In the genomic region with DNA sequence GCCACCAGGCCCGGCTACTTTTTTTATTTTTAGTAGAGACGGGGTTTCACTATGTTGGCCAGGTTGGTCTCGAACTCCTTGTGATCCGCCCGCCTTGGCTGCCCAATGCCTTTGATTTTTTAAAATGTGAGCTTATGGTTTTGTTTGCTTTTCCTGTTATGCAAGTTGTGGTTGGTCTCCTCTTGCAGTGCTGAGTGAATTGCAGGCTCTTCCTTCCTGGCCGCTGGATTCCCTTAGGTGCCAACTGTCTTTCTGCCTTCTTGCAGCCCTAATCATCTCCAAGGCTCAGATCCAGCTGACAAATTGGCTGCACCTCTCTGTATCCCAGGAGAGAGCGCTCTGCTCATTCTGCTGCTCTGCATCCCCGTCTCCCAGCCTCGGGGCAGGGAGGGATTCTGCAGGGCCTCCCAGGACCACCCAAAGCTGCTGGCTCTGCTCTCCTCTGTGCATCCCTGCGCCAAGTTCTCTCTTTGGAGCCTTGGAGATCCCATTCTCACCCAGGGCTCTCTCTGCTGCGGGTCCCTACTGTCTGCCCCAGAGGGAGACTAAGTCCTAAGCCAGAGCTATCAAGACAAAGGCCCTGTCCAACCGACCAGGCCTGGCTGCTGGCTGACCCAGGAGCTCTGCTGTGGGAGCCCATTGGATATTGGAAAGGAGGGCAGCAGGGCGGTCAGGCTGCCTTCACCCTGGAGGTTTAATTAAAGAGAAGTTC, we compare ENCODE assay signal across 25 cellular contexts. TPM values are rescaled to one million over a fixed set of nuclear protein-coding genes. Genes with fewer than 3 reads are reported as not detected.
DNase-seq lines count a peak whose midpoint lies in the region; ATAC-seq, FAIRE-seq and TF ChIP-seq lines count a peak whose summit lies in the region.
"Had no signal": no experiment of that assay in that cellular context is flagged by ENCODE, and none has a peak within 500 bp of the region (broad histone marks: within the 10 kb centered on the region; RNA-seq: fewer than 3 reads in every experiment).

No MANE protein-coding gene starts in this region.

- H2BK120ac ChIP-seq in H1 (replicated peaks; ENCODE audit: low read depth, low read length) = no peak overlapping the region

- H3K23ac ChIP-seq in H1 (ENCODE audit: insufficient read length) = no peak overlapping the region

- no peaks in the 10 kb centered on the region for H3K79me2 ChIP-seq in GM23248 (ENCODE audit: insufficient read depth)
- no peaks in the 10 kb centered on the region for H3K79me2 ChIP-seq in H1 (ENCODE audit: control insufficient read depth in 1 of 2, insufficient read depth in 2 of 2, low read length in 2 of 2)
- H3K79me2 ChIP-seq: parathyroid adenoma had no signal

- H3F3A ChIP-seq in GM23248 (ENCODE audit: insufficient read depth) = no peaks in the 10 kb centered on the region

- TF ChIP-seq EP300 in H1 (IDR thresholded peaks at IDR 0.05; ENCODE audit: borderline replicate concordance in 1 of 2, low read depth in 2 of 2, low read length in 2 of 2) = no peak

- H3K36me3 ChIP-seq in GM23248 (ENCODE audit: low read depth) (no peaks in the 10 kb centered on the region), H1 (ENCODE audit: control insufficient read depth in 2 of 4, insufficient read depth in 4 of 4, low read length in 3 of 4) (no peaks in the 10 kb centered on the region)
- H3K36me3 ChIP-seq: SJSA1 had no signal

- DNase-seq in GM23248 = peak; percentile 19
- peak; percentile 51 for DNase-seq in NCI-H446 treated with DMSO at 0.1 percent for 48 hours (lab: John Stamatoyannopoulos, UW)
- no peak for DNase-seq in H1 (ENCODE audit: low read depth in 1 of 2, low spot score in 2 of 2)
- DNase-seq in posterior vena cava (ENCODE audit: low spot score) = peak; percentile 35
- no peak for DNase-seq in GM19240 (ENCODE audit: insufficient read length, low spot score)
- DNase-seq in iPS-NIHi11 (ENCODE audit: low spot score) = no peak
- DNase-seq in NCI-H226 = no peak
- DNase-seq: activated CD4-positive, alpha-beta memory T cell treated with anti-CD3 and anti-CD28 coated beads, Interleukin-2, amount 10 ng/mL, durations not matched to agents 7 days and 5 days; activated naive CD4-positive, alpha-beta T cell treated with anti-CD3 and anti-CD28 coated beads for 36 hours; activated T-cell treated with anti-CD3 and anti-CD28 coated beads, Interleukin-2, amount 50 U/mL, for 24 hours; anterior cingulate cortex; CD4-positive, alpha-beta T cell; DMS79 treated with DMSO at 0.1 percent for 48 hours; HCEC 1CT; Karpas-422; kidney glomerular epithelial cell; NCI-H1436 treated with DMSO at 0.1 percent for 48 hours; NCI-H748 treated with DMSO at 0.1 percent for 48 hours; stimulated activated CD4-positive, alpha-beta T cell treated with anti-CD3 and anti-CD28 coated beads, Interleukin-1b, Interleukin-23, amount 100 ng/mL, for 48 hours; stimulated activated naive CD4-positive, alpha-beta T cell treated with Interleukin-2 at 50 U/mL for 16 hours; T-helper 17 cell had no signal

- H3K14ac ChIP-seq in H1 (ENCODE audit: insufficient read length) = no peak overlapping the region

- H3K23me2 ChIP-seq in H1 (ENCODE audit: low read depth, low read length) = no peaks in the 10 kb centered on the region

- no peak overlapping the region for H2BK12ac ChIP-seq in H1 (ENCODE audit: low read depth, low read length)

- peak; percentile 43 to 53 for TF ChIP-seq RAD21 in H1 (IDR thresholded peaks at IDR 0.05 in 1 of 2, conservative IDR thresholded peaks at IDR 0.05 in 1 of 2; ENCODE audit: low read depth in 2 of 2, low read length in 2 of 2)

- H4K8ac ChIP-seq in H1 (ENCODE audit: extremely low read depth, insufficient read depth, low read length) = no peak overlapping the region

- in situ Hi-C loops in GM23248 (cut with MboI) = no loop called here

- no peak overlapping the region for H2BK20ac ChIP-seq in H1 (ENCODE audit: low read length)

- H3K18ac ChIP-seq in H1 (ENCODE audit: extremely low read depth, low read length) = no peak overlapping the region

- H4K20me1 ChIP-seq in GM23248 (ENCODE audit: insufficient read depth) (no peaks in the 10 kb centered on the region), H1 (replicated peaks in 1 of 2; ENCODE audit: control insufficient read depth in 1 of 2, insufficient read depth in 2 of 2, low read length in 2 of 2) (no peaks in the 10 kb centered on the region)

- no peak overlapping the region for H2AK5ac ChIP-seq in H1 (ENCODE audit: low read depth, low read length)

- TF ChIP-seq CTCF in H1 (IDR thresholded peaks at IDR 0.05; ENCODE audit: control extremely low read depth in 1 of 3, insufficient read depth in 1 of 3, low read depth in 1 of 3, low read length in 3 of 3) = peak in 2 of 3 experiments; percentile 7 to 28; a peak in 2 of 4 replicates

- H3K4me1 ChIP-seq in GM23248 (ENCODE audit: insufficient read depth) (no peaks in the 10 kb centered on the region), H1 (replicated peaks in 1 of 4; ENCODE audit: control insufficient read depth in 3 of 4, insufficient read depth in 4 of 4, low read length in 3 of 4) (no peaks in the 10 kb centered on the region; a peak in 1 of 7 replicates)
- H3K4me1 ChIP-seq: parathyroid adenoma, SJSA1 had no signal

- no peak overlapping the region for H3K56ac ChIP-seq in H1 (replicated peaks; ENCODE audit: insufficient read length, low read depth, low read length)

- no peak overlapping the region for H4K91ac ChIP-seq in H1 (replicated peaks; ENCODE audit: insufficient read length, low read length)

- H3K9me2 ChIP-seq in GM23248 (ENCODE audit: insufficient read depth) = no peaks in the 10 kb centered on the region

- H3K27me3 ChIP-seq in GM23248 (replicated peaks; ENCODE audit: insufficient read depth) = peaks cover 35% of the 10 kb centered on the region
- H3K27me3 ChIP-seq in H1 (replicated peaks in 1 of 4; ENCODE audit: control insufficient read depth in 3 of 4, extremely low read depth in 1 of 4, insufficient read depth in 3 of 4, low read length in 3 of 4) = no peaks in the 10 kb centered on the region

- no peaks in the 10 kb centered on the region for H3K9me3 ChIP-seq in GM23248 (ENCODE audit: low read depth)
- H3K9me3 ChIP-seq in H1 (ENCODE audit: insufficient read depth in 2 of 2, low read depth in 1 of 2, low read length in 1 of 2) = no peaks in the 10 kb centered on the region
- H3K9me3 ChIP-seq: SJSA1 had no signal

- H2AFZ ChIP-seq in GM23248 = no peak overlapping the region
- H2AFZ ChIP-seq in H1 (ENCODE audit: low read length) = no peak overlapping the region
- H2AFZ ChIP-seq: parathyroid adenoma had no signal

- H3K4me2 ChIP-seq in GM23248 (ENCODE audit: unreplicated experiment) (no peak overlapping the region), H1 (ENCODE audit: insufficient read depth in 1 of 2, low read depth in 2 of 2, low read length in 2 of 2) (no peak overlapping the region)

- POLR2A ChIA-PET in H1 (lab: Charles Lee; ENCODE audit: partially characterized antibody) = no interaction called here

- FAIRE-seq in H1 (lab: Jason Lieb, UNC) = no peak
- FAIRE-seq: frontal cortex had no signal

- TF ChIP-seq POLR2A in H1 (IDR thresholded peaks at IDR 0.05; ENCODE audit: control extremely low read depth in 1 of 2, low read depth in 2 of 2, low read length in 2 of 2) = no peak

- H3K4me3 ChIP-seq in GM23248 (no peak overlapping the region), H1 (ENCODE audit: extremely low read depth in 1 of 4, insufficient read depth in 2 of 4, low read depth in 3 of 4, low read length in 4 of 4) (no peak overlapping the region)
- H3K4me3 ChIP-seq: SJSA1 had no signal

- intact Hi-C loops in posterior vena cava (cut with DNase I) = no loop called here

- ATAC-seq in GM21526 (IDR thresholded peaks at IDR 0.05; ENCODE audit: low FRiP score, unreplicated experiment) = no peak
- ATAC-seq: T-helper 17 cell had no signal

- 19 to 21% methylated on average over 13 of the region's 13 CpGs for WGBS in GM23248 (ENCODE audit: low coverage in 1 of 2, low lambda C conversion rate in 2 of 2, missing lambda C conversion rate in 2 of 2), 2 experiments
- WGBS in H1 (ENCODE audit: extremely low coverage in 1 of 2, insufficient coverage in 1 of 2, insufficient read length in 1 of 2, insufficient replicate concordance in 2 of 2, low coverage in 1 of 2, low lambda C conversion rate in 2 of 2, missing lambda C conversion rate in 1 of 2), 2 experiments = 85% methylated on average over 13 of the region's 13 CpGs; no CpG with 5 or more reads in 1 of the 2 experiments

- H3K9ac ChIP-seq in GM23248 (no peak overlapping the region), H1 (replicated peaks in 1 of 4; ENCODE audit: extremely low read depth in 1 of 4, low read depth in 3 of 4, low read length in 3 of 4) (no peak overlapping the region)
- H3K9ac ChIP-seq: parathyroid adenoma had no signal

- no peaks in the 10 kb centered on the region for H3K79me1 ChIP-seq in H1 (ENCODE audit: low read depth, low read length)

- H2BK15ac ChIP-seq in H1 (ENCODE audit: low read length) = no peak overlapping the region

- CTCF ChIA-PET in H1 (lab: Charles Lee; ENCODE audit: partially characterized antibody) = interaction anchor here (0.7 to 1.7 kb wide), 6 partner anchors 15 to 166 kb away, joined by 3 to 5 read pairs (median 4); no protein-coding TSS in a partner anchor

- no peak overlapping the region for H3K27ac ChIP-seq in GM23248
- no peak overlapping the region for H3K27ac ChIP-seq in H1 (ENCODE audit: low read depth, low read length)
- H3K27ac ChIP-seq: parathyroid adenoma, SJSA1 had no signal

- no peak overlapping the region for H4K5ac ChIP-seq in H1 (ENCODE audit: insufficient read length, low read depth, low read length)

- H3K4ac ChIP-seq in H1 (replicated peaks; ENCODE audit: insufficient read length, low read depth, low read length) = no peak overlapping the region

- no peak overlapping the region for H2BK5ac ChIP-seq in H1 (ENCODE audit: low read depth, low read length)

RNA-seq across cellular contexts. Expression of gene EMILIN3, which starts 14.1 kb away (rescaled TPM):
- 0.13 TPM in 1 of 2 replicates, not detected in the other for total RNA-seq in GM23248 (2014; rRNA removed; shearing (Covaris generic))
- polyA plus RNA-seq in GM23248 (2016; fragmentation: Nextera tagmentation; extraction: Ambion mirVana) = 0.11 TPM in 1 of 2 replicates, not detected in the other
- 3.5 and 3.8 TPM in 2 replicates for total RNA-seq in H1 (2021; fragmentation: NEBNext Ultra II Directional; extraction: Animal tissue kit (Norgen Biotek cat#: 25700))
- 5.2 TPM in 2 replicates for polyA plus RNA-seq in H1 (2011; rRNA removed)
- polyA plus RNA-seq in H1 (2011; cell fraction: cytosol; rRNA removed) = 5.3 TPM
- polyA plus RNA-seq in H1 (2011; cell fraction: nucleus; rRNA removed) = 7.2 TPM
- polyA plus RNA-seq in H1 (2012, experiment 1 of 2) = 2.5 to 5.5 TPM (median 4.5 TPM) in 4 replicates
- 4.1 TPM for polyA plus RNA-seq in H1 (2012, experiment 2 of 2)
- polyA plus RNA-seq in H1 (2013, experiment 1 of 2) = 3.9 TPM
- 3.8 TPM for polyA plus RNA-seq in H1 (2013, experiment 2 of 2)
- polyA minus RNA-seq in H1 (2011; rRNA and poly(A)+ RNA removed) = 5.0 and 5.7 TPM in 2 replicates
- polyA minus RNA-seq in H1 (2011; cell fraction: cytosol; rRNA and poly(A)+ RNA removed) = 4.8 TPM
- 4.5 TPM for polyA minus RNA-seq in H1 (2011; cell fraction: nucleus; rRNA and poly(A)+ RNA removed)
- total RNA-seq in posterior vena cava = 1 to 10 TPM; 1.4 to 2.3 TPM
- total RNA-seq: activated CD4-positive, alpha-beta memory T cell treated with anti-CD3 and anti-CD28 coated beads, Interleukin-2, amount 10 ng/mL, durations not matched to agents 7 days and 5 days; activated naive CD4-positive, alpha-beta T cell treated with anti-CD3 and anti-CD28 coated beads for 36 hours; SJSA1; T-helper 17 cell had no signal

RNA-seq across cellular contexts. Expression of gene LPIN3, which starts 40.1 kb away (rescaled TPM):
- 11.1 and 11.5 TPM in 2 replicates for total RNA-seq in GM23248 (2014; rRNA removed; shearing (Covaris generic))
- polyA plus RNA-seq in GM23248 (2016; fragmentation: Nextera tagmentation; extraction: Ambion mirVana) (13.0 and 14.5 TPM in 2 replicates), H1 (2011; rRNA removed) (3.9 and 5.1 TPM in 2 replicates)
- total RNA-seq in H1 (2021; fragmentation: NEBNext Ultra II Directional; extraction: Animal tissue kit (Norgen Biotek cat#: 25700)) = 3.1 and 3.7 TPM in 2 replicates
- 5.4 TPM for polyA plus RNA-seq in H1 (2011; cell fraction: cytosol; rRNA removed)
- polyA plus RNA-seq in H1 (2011; cell fraction: nucleus; rRNA removed) = 41.9 TPM
- polyA plus RNA-seq in H1 (2012, experiment 1 of 2) = 3.7 to 5.9 TPM (median 5.6 TPM) in 4 replicates
- polyA plus RNA-seq in H1 (2012, experiment 2 of 2) = 3.7 TPM
- polyA plus RNA-seq in H1 (2013, experiment 1 of 2) = 4.0 TPM
- 4.1 TPM for polyA plus RNA-seq in H1 (2013, experiment 2 of 2)
- 3.3 and 3.7 TPM in 2 replicates for polyA minus RNA-seq in H1 (2011; rRNA and poly(A)+ RNA removed)
- polyA minus RNA-seq in H1 (2011; cell fraction: cytosol; rRNA and poly(A)+ RNA removed) = 2.3 TPM
- polyA minus RNA-seq in H1 (2011; cell fraction: nucleus; rRNA and poly(A)+ RNA removed) = 10.7 TPM
- 10 to 100 TPM; 12.7 to 17.6 TPM for total RNA-seq in posterior vena cava
- total RNA-seq: SJSA1 had no signal

Comparison
In these comparisons a context has a peak if more than half of its experiments do, and no peak if none do; other contexts are left out.
1. DNase-seq: peak in GM23248 (single experiment), NCI-H446 treated with DMSO at 0.1 percent for 48 hours (single experiment) and posterior vena cava (single experiment); none in H1 (0 of 2), GM19240 (single experiment), iPS-NIHi11 (single experiment) and NCI-H226 (single experiment).